ENCODE assay signal across 18 cellular contexts in the genomic region with DNA sequence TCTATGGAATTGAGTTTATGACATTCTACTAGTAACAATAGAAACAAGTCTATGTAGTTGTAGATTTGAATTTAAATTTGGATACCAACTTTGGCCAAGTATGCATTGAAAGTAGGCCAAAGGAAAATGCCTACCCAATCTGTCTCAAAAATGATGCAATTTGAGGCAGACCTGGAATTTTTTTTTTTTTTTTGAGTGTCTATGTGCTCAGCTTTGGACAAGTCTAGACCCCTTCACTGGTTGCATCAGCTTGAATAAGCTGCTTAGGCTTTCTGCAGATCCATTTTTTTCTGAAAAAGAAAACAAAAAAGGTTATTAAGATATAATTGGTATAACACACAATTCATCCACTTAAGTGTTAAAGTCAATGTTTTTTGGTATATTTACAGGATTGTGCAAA.
A peak's percentile ranks its signal among the peaks of the same experiment; 100 is the strongest.
DNase-seq lines count a peak whose midpoint lies in the region; ATAC-seq, FAIRE-seq and TF ChIP-seq lines count a peak whose summit lies in the region.
"Had no signal": no experiment of that assay in that cellular context is flagged by ENCODE, and none has a peak within 500 bp of the region (broad histone marks: within the 10 kb centered on the region; RNA-seq: fewer than 3 reads in every experiment).

No MANE protein-coding gene starts in this region.

- no peaks in the 10 kb centered on the region for H3K36me3 Mint-ChIP-seq in MCF 10A (ENCODE audit: insufficient read depth, unreplicated experiment)
- H3K36me3 Mint-ChIP-seq in astrocyte (ENCODE audit: low read depth, unreplicated experiment) = no peaks in the 10 kb centered on the region
- H3K36me3 Mint-ChIP-seq in naive thymus-derived CD4-positive, alpha-beta T cell = peaks cover 0 to 4% (median 0%) of the 10 kb centered on the region in 5 donors
- H3K36me3 Mint-ChIP-seq: CD8-positive, alpha-beta T cell had no signal

- no peak overlapping the region for H3K4me3 Mint-ChIP-seq in MCF 10A (ENCODE audit: unreplicated experiment)
- no peak overlapping the region for H3K4me3 Mint-ChIP-seq in astrocyte (ENCODE audit: unreplicated experiment)
- H3K4me3 Mint-ChIP-seq in naive thymus-derived CD4-positive, alpha-beta T cell = no peak overlapping the region
- H3K4me3 Mint-ChIP-seq: B cell; CD8-positive, alpha-beta T cell; H9 had no signal

- H4K20me1 ChIP-seq in mammary epithelial cell (ENCODE audit: insufficient read depth, low read length) (no peaks in the 10 kb centered on the region), astrocyte (ENCODE audit: insufficient read depth, low read length) (no peaks in the 10 kb centered on the region)
- H4K20me1 ChIP-seq: BLaER1 treated with 17β-estradiol and CSF1 and Interleukin-3, amounts not matched to agents 10 nM and 100 nM had no signal

- no peaks in the 10 kb centered on the region for H3K79me2 ChIP-seq in mammary epithelial cell (ENCODE audit: insufficient read depth, low read length)
- no peaks in the 10 kb centered on the region for H3K79me2 ChIP-seq in astrocyte (ENCODE audit: insufficient read depth, low read length)

- FAIRE-seq in astrocyte (lab: Jason Lieb, UNC) = no peak
- FAIRE-seq: A204.1, H1 had no signal

- H3K27ac ChIP-seq in mammary epithelial cell (ENCODE audit: insufficient read depth, low read depth, low read length) = no peak overlapping the region
- no peak overlapping the region for H3K27ac ChIP-seq in astrocyte (ENCODE audit: low read depth, low read length)
- H3K27ac ChIP-seq in foreskin keratinocyte = no peak overlapping the region
- no peak overlapping the region for H3K27ac ChIP-seq in right cardiac atrium (ENCODE audit: low read length)
- H3K27ac ChIP-seq in naive thymus-derived CD4-positive, alpha-beta T cell (ENCODE audit: low read depth, low read length) = no peak overlapping the region
- H3K27ac ChIP-seq: BLaER1 treated with 17β-estradiol and CSF1 and Interleukin-3, amounts not matched to agents 10 nM and 100 nM had no signal

- H3K9me3 ChIP-seq in mammary epithelial cell (replicated peaks; ENCODE audit: insufficient read depth, low read length) (no peaks in the 10 kb centered on the region), astrocyte (ENCODE audit: insufficient read depth, low read depth, low read length) (no peaks in the 10 kb centered on the region), right cardiac atrium (ENCODE audit: control insufficient read depth, low read length) (no peaks in the 10 kb centered on the region)
- no peaks in the 10 kb centered on the region for H3K9me3 ChIP-seq in naive thymus-derived CD4-positive, alpha-beta T cell (ENCODE audit: control insufficient read depth in 2 of 3, low read length in 3 of 3)

- CTCF ChIA-PET in mammary epithelial cell (lab: Charles Lee; ENCODE audit: low non-redundant PET) (interaction anchor here (0.6 kb wide), 1 partner anchor 10 kb away, joined by 8 read pairs; no protein-coding TSS in a partner anchor), MCF 10A (lab: Yijun Ruan, JAX) (no interaction called here)
- CTCF ChIA-PET in naive thymus-derived CD4-positive, alpha-beta T cell (lab: Charles Lee) = no interaction called here

- H3K36me3 ChIP-seq in mammary epithelial cell (ENCODE audit: insufficient read depth, low read length) (no peaks in the 10 kb centered on the region), astrocyte (ENCODE audit: insufficient read depth, low read length) (no peaks in the 10 kb centered on the region)
- no peaks in the 10 kb centered on the region for H3K36me3 ChIP-seq in naive thymus-derived CD4-positive, alpha-beta T cell (ENCODE audit: control insufficient read depth in 2 of 3, insufficient read depth in 3 of 3, low read length in 3 of 3)
- H3K36me3 ChIP-seq: BLaER1 treated with 17β-estradiol and CSF1 and Interleukin-3, amounts not matched to agents 10 nM and 100 nM had no signal

- dilution Hi-C loops in mammary epithelial cell (cut with HindIII; ENCODE audit: low sequenced_read_pairs) = no loop called here

- intact Hi-C loops in mammary epithelial cell (cut with micrococcal nuclease) (loop anchor here (5.0 kb wide), 1 partner anchor 42 kb away; no protein-coding TSS in a partner anchor), MCF 10A (cut with micrococcal nuclease) (no loop called here), right cardiac atrium (cut with DNase I) (no loop called here)
- intact Hi-C loops in naive thymus-derived CD4-positive, alpha-beta T cell (cut with micrococcal nuclease) = no loop called here

- peaks cover 6% of the 10 kb centered on the region for H3K9me3 Mint-ChIP-seq in MCF 10A (ENCODE audit: unreplicated experiment)
- peaks cover 6% of the 10 kb centered on the region for H3K9me3 Mint-ChIP-seq in astrocyte (ENCODE audit: unreplicated experiment)
- H3K9me3 Mint-ChIP-seq in naive thymus-derived CD4-positive, alpha-beta T cell = peaks cover 0 to 11% (median 4%) of the 10 kb centered on the region in 11 donors
- H3K9me3 Mint-ChIP-seq: H9 had no signal

- H3K4me1 Mint-ChIP-seq in MCF 10A (ENCODE audit: insufficient read depth, unreplicated experiment) (peaks cover 6% of the 10 kb centered on the region), astrocyte (ENCODE audit: low read depth, unreplicated experiment) (peaks cover 26% of the 10 kb centered on the region)
- no peaks in the 10 kb centered on the region for H3K4me1 Mint-ChIP-seq in naive thymus-derived CD4-positive, alpha-beta T cell
- H3K4me1 Mint-ChIP-seq: B cell had no signal

- H3K4me2 ChIP-seq in mammary epithelial cell (ENCODE audit: insufficient read depth, low read depth, low read length) (peak overlapping the region; percentile 31), astrocyte (ENCODE audit: low read length) (no peak overlapping the region)
- H3K4me2 ChIP-seq: BLaER1 treated with 17β-estradiol and CSF1 and Interleukin-3, amounts not matched to agents 10 nM and 100 nM had no signal

- POLR2A ChIA-PET in MCF 10A (lab: Yijun Ruan, JAX) = no interaction called here
- POLR2A ChIA-PET in naive thymus-derived CD4-positive, alpha-beta T cell (lab: Charles Lee) = no interaction called here

- DNase-seq in mammary epithelial cell = peak; percentile 55
- no peak for DNase-seq in MCF 10A (ENCODE audit: unreplicated experiment)
- no peak for DNase-seq in astrocyte (ENCODE audit: low read depth)
- peak; percentile 71 for DNase-seq in epithelial cell of esophagus (ENCODE audit: low read depth)
- peak; percentile 57 to 71 for DNase-seq in foreskin keratinocyte
- no peak for DNase-seq in right cardiac atrium
- DNase-seq in HK-2 (ENCODE audit: unreplicated experiment) = no peak
- no peak for DNase-seq in naive thymus-derived CD4-positive, alpha-beta T cell
- DNase-seq: ACHN; Calu3; CD8-positive, alpha-beta T cell; DMS79 treated with DMSO at 0.1 percent for 48 hours; GF-D8; H9 had no signal

- no peak overlapping the region for H2AFZ ChIP-seq in mammary epithelial cell (ENCODE audit: low read depth, low read length)
- H2AFZ ChIP-seq in astrocyte (ENCODE audit: low read depth, low read length) = no peak overlapping the region

- no peak for TF ChIP-seq CTCF in mammary epithelial cell (conservative IDR thresholded peaks at IDR 0.05 in 1 of 2, IDR thresholded peaks at IDR 0.05 in 1 of 2; ENCODE audit: extremely low read depth in 1 of 2, insufficient read depth in 1 of 2, low read depth in 1 of 2, low read length in 2 of 2)
- no peak for TF ChIP-seq CTCF in MCF 10A (IDR thresholded peaks at IDR 0.05; ENCODE audit: unreplicated experiment)
- TF ChIP-seq CTCF in astrocyte (IDR thresholded peaks at IDR 0.05; ENCODE audit: insufficient read depth, low read depth, low read length) = no peak
- no peak for TF ChIP-seq CTCF in epithelial cell of esophagus (IDR thresholded peaks at IDR 0.05; ENCODE audit: insufficient read depth, low read depth, low read length, missing control alignments)
- TF ChIP-seq CTCF in foreskin keratinocyte (conservative IDR thresholded peaks at IDR 0.05) = no peak

- in situ Hi-C loops in mammary epithelial cell (cut with MboI; ENCODE audit: low sequenced_read_pairs in 2 of 2) = no loop called here

- BruUV-seq in mammary epithelial cell (replicated peaks; lab: Mats Ljungman, UMichigan) (no TSS peak), MCF 10A (replicated peaks; lab: Mats Ljungman, UMichigan) (no TSS peak)

- H3K27me3 ChIP-seq in mammary epithelial cell (ENCODE audit: insufficient read depth, low read length) (no peaks in the 10 kb centered on the region), astrocyte (ENCODE audit: insufficient read depth, low read length) (no peaks in the 10 kb centered on the region), foreskin keratinocyte (no peaks in the 10 kb centered on the region), right cardiac atrium (ENCODE audit: control insufficient read depth, insufficient read depth) (no peaks in the 10 kb centered on the region)
- H3K27me3 ChIP-seq in naive thymus-derived CD4-positive, alpha-beta T cell (ENCODE audit: control insufficient read depth in 2 of 2, insufficient read depth in 2 of 2, low read length in 2 of 2) = no peaks in the 10 kb centered on the region
- H3K27me3 ChIP-seq: BLaER1 treated with 17β-estradiol and CSF1 and Interleukin-3, amounts not matched to agents 10 nM and 100 nM had no signal

- H3K4me3 ChIP-seq in mammary epithelial cell (replicated peaks in 1 of 3; ENCODE audit: insufficient read depth in 1 of 3, low read depth in 2 of 3, low read length in 3 of 3) (no peak overlapping the region), astrocyte (ENCODE audit: insufficient read depth, low read depth, low read length) (no peak overlapping the region), epithelial cell of esophagus (ENCODE audit: low read length) (no peak overlapping the region), right cardiac atrium (ENCODE audit: low read length) (no peak overlapping the region)
- no peak overlapping the region for H3K4me3 ChIP-seq in naive thymus-derived CD4-positive, alpha-beta T cell (ENCODE audit: low read length)
- H3K4me3 ChIP-seq: BLaER1 treated with 17β-estradiol and CSF1 and Interleukin-3, amounts not matched to agents 10 nM and 100 nM had no signal

- no peak for ATAC-seq in foreskin keratinocyte
- no peak for ATAC-seq in right cardiac atrium
- no peak for ATAC-seq in naive thymus-derived CD4-positive, alpha-beta T cell
- ATAC-seq: CD8-positive, alpha-beta T cell had no signal

- H3K27ac Mint-ChIP-seq in MCF 10A (ENCODE audit: low read depth, unreplicated experiment) = no peak overlapping the region
- peak overlapping the region; percentile 41 for H3K27ac Mint-ChIP-seq in astrocyte (ENCODE audit: unreplicated experiment)
- H3K27ac Mint-ChIP-seq in naive thymus-derived CD4-positive, alpha-beta T cell = no peak overlapping the region
- H3K27ac Mint-ChIP-seq: B cell; CD8-positive, alpha-beta T cell; H9 had no signal

- no peaks in the 10 kb centered on the region for H3K27me3 Mint-ChIP-seq in MCF 10A (ENCODE audit: insufficient read depth, unreplicated experiment)
- H3K27me3 Mint-ChIP-seq in astrocyte (ENCODE audit: low read depth, unreplicated experiment) = peaks cover 2% of the 10 kb centered on the region
- H3K27me3 Mint-ChIP-seq in naive thymus-derived CD4-positive, alpha-beta T cell = peaks cover 0 to 20% (median 14%) of the 10 kb centered on the region in 5 donors

- H3K9ac ChIP-seq in mammary epithelial cell (ENCODE audit: insufficient read depth, low read length) (no peak overlapping the region), astrocyte (ENCODE audit: low read length) (no peak overlapping the region)
- H3K9ac ChIP-seq: BLaER1 treated with 17β-estradiol and CSF1 and Interleukin-3, amounts not matched to agents 10 nM and 100 nM had no signal

- H3K4me1 ChIP-seq in mammary epithelial cell (ENCODE audit: insufficient read depth, low read length) (peaks cover 12% of the 10 kb centered on the region), astrocyte (ENCODE audit: insufficient read depth, low read length) (peaks cover 26% of the 10 kb centered on the region), foreskin keratinocyte (no peaks in the 10 kb centered on the region), right cardiac atrium (ENCODE audit: control insufficient read depth, insufficient read depth, low read length) (no peaks in the 10 kb centered on the region)
- H3K4me1 ChIP-seq in naive thymus-derived CD4-positive, alpha-beta T cell (ENCODE audit: control insufficient read depth in 2 of 2, insufficient read depth in 2 of 2, low read length in 2 of 2) = no peaks in the 10 kb centered on the region
- H3K4me1 ChIP-seq: BLaER1 treated with 17β-estradiol and CSF1 and Interleukin-3, amounts not matched to agents 10 nM and 100 nM had no signal

Comparison
In these comparisons a context has a peak if more than half of its experiments do, and no peak if none do; other contexts are left out.
1. DNase-seq: peak in mammary epithelial cell (single experiment), epithelial cell of esophagus (single experiment) and foreskin keratinocyte (2 of 2); none in MCF 10A (single experiment), astrocyte (single experiment), right cardiac atrium (0 of 3), HK-2 (single experiment) and naive thymus-derived CD4-positive, alpha-beta T cell (0 of 9).